8 cellular contexts compared by ENCODE assay signal in genomic region chr20:62899633-62900051, GRCh38. TPM values are rescaled to one million over a fixed set of nuclear protein-coding genes. Genes with fewer than 3 reads are reported as not detected.
A peak's percentile ranks its signal among the peaks of the same experiment; 100 is the strongest.
DNase-seq lines count a peak whose midpoint lies in the region; ATAC-seq and TF ChIP-seq lines count a peak whose summit lies in the region.

No MANE protein-coding gene starts in this region.

- peak overlapping the region; percentile 82 for H3K27ac Mint-ChIP-seq in Calu3 (ENCODE audit: unreplicated experiment)

- CTCF ChIA-PET in Calu3 (lab: Charles Lee), result no interaction called here

- no peaks in the 10 kb centered on the region for H3K27me3 ChIP-seq in MM.1S (replicated peaks; ENCODE audit: insufficient read depth, low read length)
- no peaks in the 10 kb centered on the region for H3K27me3 ChIP-seq in osteoblast (ENCODE audit: insufficient read depth, low read length)

- peak overlapping the region; percentile 19; the same call in 1 of the 2 replicates for H3K9ac ChIP-seq in MM.1S (ENCODE audit: low read length)

- H3K27ac ChIP-seq in MM.1S (ENCODE audit: low read length) (peak overlapping the region; percentile 54; the same call in 1 of the 2 replicates), epithelial cell of prostate (peak overlapping the region; percentile 67), osteoblast (ENCODE audit: low read depth, low read length) (no peak overlapping the region)

- H3K36me3 ChIP-seq in MM.1S (replicated peaks; ENCODE audit: insufficient read depth, low read length) (peaks cover 11% of the 10 kb centered on the region; the same call in 1 of the 2 replicates), osteoblast (ENCODE audit: insufficient read depth, low read length) (peaks cover 55% of the 10 kb centered on the region)

- H3K36me3 Mint-ChIP-seq in Calu3 (ENCODE audit: insufficient read depth, unreplicated experiment), result peaks cover 94% of the 10 kb centered on the region

- H3K4me1 ChIP-seq in MM.1S (ENCODE audit: low read length) (peaks cover 10% of the 10 kb centered on the region), osteoblast (ENCODE audit: insufficient read depth, low read length) (peaks cover 22% of the 10 kb centered on the region)

- no peak for ATAC-seq in GM18519 (IDR thresholded peaks at IDR 0.05; ENCODE audit: low FRiP score, unreplicated experiment)

- H3K4me1 Mint-ChIP-seq in Calu3 (ENCODE audit: low read depth, unreplicated experiment), result peaks cover 19% of the 10 kb centered on the region

- intact Hi-C loops in Calu3 (cut with micrococcal nuclease; ENCODE audit: unreplicated experiment), result loop anchor here (2.0 kb wide), 1 partner anchor 25 kb away; no protein-coding TSS in a partner anchor

- H4K20me1 ChIP-seq in MM.1S (ENCODE audit: insufficient read depth, low read length) (no peaks in the 10 kb centered on the region), osteoblast (ENCODE audit: insufficient read depth, low read length) (peaks cover 26% of the 10 kb centered on the region)

- H3F3A ChIP-seq in MM.1S (ENCODE audit: insufficient read depth, low read length), result peaks cover 17% of the 10 kb centered on the region; the same call in 1 of the 2 replicates

- H2AFZ ChIP-seq in MM.1S (ENCODE audit: low read length), result no peak overlapping the region
- H2AFZ ChIP-seq in osteoblast (ENCODE audit: low read length), result no peak overlapping the region

- H3K9me3 Mint-ChIP-seq in Calu3 (ENCODE audit: low read depth, unreplicated experiment), result no peaks in the 10 kb centered on the region

- H3K4me3 ChIP-seq in MM.1S (ENCODE audit: low read length) (no peak overlapping the region), osteoblast (ENCODE audit: insufficient read depth, low read length) (no peak overlapping the region)

- no TSS peak for BruUV-seq in Calu3 (replicated peaks; lab: Mats Ljungman, UMichigan)

- peak overlapping the region; percentile 24; the same call in 1 of the 2 replicates for H3K4me2 ChIP-seq in MM.1S (ENCODE audit: low read depth, low read length)
- peak overlapping the region; percentile 40 for H3K4me2 ChIP-seq in osteoblast (ENCODE audit: insufficient read depth, low read length)

- no peak for DNase-seq in Calu3
- no peak for DNase-seq in MM.1S
- DNase-seq in epithelial cell of prostate (ENCODE audit: low read depth, low spot score), result no peak
- peak; percentile 65 for DNase-seq in osteoblast (ENCODE audit: insufficient read length, low spot score, missing footprints)
- no peak for DNase-seq in HUDEP-2 (lab: John Stamatoyannopoulos, UW; ENCODE audit: unreplicated experiment in 76 of 76)
- DNase-seq in DMS114 treated with DMSO at 0.1 percent for 48 hours (lab: John Stamatoyannopoulos, UW; ENCODE audit: unreplicated experiment), result no peak
- no peak for DNase-seq in COLO668 (lab: John Stamatoyannopoulos, UW; ENCODE audit: unreplicated experiment)

- H3K9me3 ChIP-seq in MM.1S (replicated peaks; ENCODE audit: insufficient read depth, low read length) (no peaks in the 10 kb centered on the region), osteoblast (ENCODE audit: low read depth, low read length) (no peaks in the 10 kb centered on the region)

- peak overlapping the region; percentile 18 for H3K4me3 Mint-ChIP-seq in Calu3 (ENCODE audit: low read depth, unreplicated experiment)

- TF ChIP-seq CTCF in Calu3 (IDR thresholded peaks at IDR 0.05; ENCODE audit: unreplicated experiment) (no peak), MM.1S (IDR thresholded peaks at IDR 0.05; ENCODE audit: low read length) (no peak), osteoblast (IDR thresholded peaks at IDR 0.05; ENCODE audit: extremely low read depth, low read depth, low read length) (no peak)

- H3K79me2 ChIP-seq in MM.1S (ENCODE audit: low read length) (0 out of 2 replicates have a peak, but pooled peaks cover 4% of the 10 kb centered on the region), osteoblast (ENCODE audit: insufficient read depth, low read length) (peaks cover 10% of the 10 kb centered on the region)

- no peaks in the 10 kb centered on the region for H3K27me3 Mint-ChIP-seq in Calu3 (ENCODE audit: unreplicated experiment)

- H3K9me2 ChIP-seq in MM.1S (replicated peaks; ENCODE audit: insufficient read depth, low read length), result no peaks in the 10 kb centered on the region

RNA-seq across cellular contexts. Expression of gene DIDO1, which starts 26.7 kb away (rescaled TPM):
- total RNA-seq in Calu3 (2022) (75.6 and 77.1 TPM in 2 replicates), osteoblast (44.8 and 46.3 TPM in 2 replicates)

RNA-seq across cellular contexts. Expression of gene TCFL5, which starts 38.0 kb away (rescaled TPM):
- total RNA-seq in Calu3 (2022), result 18.9 and 22.3 TPM in 2 replicates
- total RNA-seq in osteoblast, result 13.0 TPM in 2 replicates

RNA-seq across cellular contexts. Expression of gene GID8, which starts 38.3 kb away (rescaled TPM):
- 64.3 and 64.6 TPM in 2 replicates for total RNA-seq in Calu3 (2022)
- 34.4 and 37.1 TPM in 2 replicates for total RNA-seq in osteoblast

RNA-seq across cellular contexts. Expression of gene SLC17A9, which starts 52.9 kb away (rescaled TPM):
- 12.0 and 18.8 TPM in 2 replicates for total RNA-seq in Calu3 (2022)
- 5.6 and 6.5 TPM in 2 replicates for total RNA-seq in osteoblast
